In the genomic region with DNA sequence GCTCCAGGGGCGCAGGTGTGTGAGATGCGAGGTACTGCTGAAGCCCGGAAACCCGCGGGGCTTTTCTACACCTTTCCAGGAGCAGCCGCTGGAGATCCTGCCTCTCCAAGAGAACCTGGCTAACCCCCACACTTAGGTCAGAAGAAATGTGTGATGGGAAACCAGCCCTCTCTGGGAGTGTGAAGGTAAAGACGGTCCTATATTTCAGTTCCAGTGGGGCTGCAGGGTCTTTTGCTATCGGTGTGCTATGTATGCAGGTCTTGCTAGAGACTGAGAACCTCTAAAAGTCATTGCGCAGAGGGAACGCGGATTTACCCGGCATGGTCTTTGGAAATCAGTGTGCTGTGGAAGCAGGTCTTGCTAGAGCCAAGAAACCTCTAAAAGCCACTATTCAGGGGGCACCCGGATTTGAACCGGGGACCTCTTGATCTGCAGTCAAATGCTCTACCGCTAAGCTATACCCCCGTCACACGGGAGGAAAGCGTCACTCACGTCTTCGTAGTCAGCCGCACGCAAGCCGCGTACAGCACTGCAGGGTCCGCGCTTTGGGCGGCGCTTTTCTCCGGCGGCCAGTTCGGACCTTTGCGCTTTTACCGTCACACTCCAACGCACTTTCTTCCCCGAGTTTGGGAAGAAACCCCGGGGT, we compare ENCODE assay signal across 8 cellular contexts. TPM values are rescaled to one million over a fixed set of nuclear protein-coding genes. Genes with fewer than 3 reads are reported as not detected.
DNase-seq lines count a peak whose midpoint lies in the region; ATAC-seq and TF ChIP-seq lines count a peak whose summit lies in the region.

No MANE protein-coding gene starts in this region.

- H3K27ac Mint-ChIP-seq in activated naive CD8-positive, alpha-beta T cell treated with anti-CD3 and anti-CD28 coated beads, Interleukin-2, amount 10 ng/mL, durations not matched to agents 7 days and 5 days: no peak overlapping the region
- H3K27ac Mint-ChIP-seq in progenitor cell of endocrine pancreas: peak overlapping the region; percentile 59

- no peak for TF ChIP-seq POLR2A in vagina (IDR thresholded peaks at IDR 0.05)

- H3K4me1 ChIP-seq in vagina: peaks cover 5% of the 10 kb centered on the region

- H3K27me3 Mint-ChIP-seq in activated naive CD8-positive, alpha-beta T cell treated with anti-CD3 and anti-CD28 coated beads, Interleukin-2, amount 10 ng/mL, durations not matched to agents 7 days and 5 days: peaks cover 31% of the 10 kb centered on the region
- peaks cover 22% of the 10 kb centered on the region for H3K27me3 Mint-ChIP-seq in progenitor cell of endocrine pancreas

- H3K4me3 Mint-ChIP-seq in activated naive CD8-positive, alpha-beta T cell treated with anti-CD3 and anti-CD28 coated beads, Interleukin-2, amount 10 ng/mL, durations not matched to agents 7 days and 5 days: peak overlapping the region; percentile 41
- peak overlapping the region; percentile 71 for H3K4me3 Mint-ChIP-seq in progenitor cell of endocrine pancreas (ENCODE audit: low read depth)

- H3K4me3 ChIP-seq in vagina: peak overlapping the region; percentile 30 to 32

- no peaks in the 10 kb centered on the region for H3K36me3 ChIP-seq in vagina

- no peaks in the 10 kb centered on the region for H3K36me3 Mint-ChIP-seq in activated naive CD8-positive, alpha-beta T cell treated with anti-CD3 and anti-CD28 coated beads, Interleukin-2, amount 10 ng/mL, durations not matched to agents 7 days and 5 days
- no peaks in the 10 kb centered on the region for H3K36me3 Mint-ChIP-seq in progenitor cell of endocrine pancreas (ENCODE audit: insufficient read depth)

- no peak for DNase-seq in activated naive CD8-positive, alpha-beta T cell treated with anti-CD3 and anti-CD28 coated beads, Interleukin-2, amount 10 ng/mL, durations not matched to agents 7 days and 5 days
- peak; percentile 77 for DNase-seq in left ventricle myocardium superior
- peak; percentile 54 for DNase-seq in progenitor cell of endocrine pancreas (ENCODE audit: low spot score, unreplicated experiment)
- DNase-seq in vagina (ENCODE audit: extremely low spot score in 2 of 2): no peak
- DNase-seq in KG1 (lab: John Stamatoyannopoulos, UW): no peak
- no peak for DNase-seq in NCI-H1436 (lab: John Stamatoyannopoulos, UW)

- peaks cover 9% of the 10 kb centered on the region for H3K4me1 Mint-ChIP-seq in activated naive CD8-positive, alpha-beta T cell treated with anti-CD3 and anti-CD28 coated beads, Interleukin-2, amount 10 ng/mL, durations not matched to agents 7 days and 5 days
- peaks cover 8% of the 10 kb centered on the region for H3K4me1 Mint-ChIP-seq in progenitor cell of endocrine pancreas (ENCODE audit: low read depth)

- intact Hi-C loops in left ventricle myocardium superior (cut with micrococcal nuclease): no loop called here
- intact Hi-C loops in vagina (cut with DNase I): no loop called here

- H3K27ac ChIP-seq in vagina: no peak overlapping the region

- no peaks in the 10 kb centered on the region for H3K9me3 ChIP-seq in vagina

- H3K27me3 ChIP-seq in vagina: no peaks in the 10 kb centered on the region

- peaks cover 5% of the 10 kb centered on the region for H3K9me3 Mint-ChIP-seq in activated naive CD8-positive, alpha-beta T cell treated with anti-CD3 and anti-CD28 coated beads, Interleukin-2, amount 10 ng/mL, durations not matched to agents 7 days and 5 days
- H3K9me3 Mint-ChIP-seq in progenitor cell of endocrine pancreas (ENCODE audit: low read depth): peaks cover 3% of the 10 kb centered on the region

- TF ChIP-seq CTCF in progenitor cell of endocrine pancreas (IDR thresholded peaks at IDR 0.05; ENCODE audit: unreplicated experiment) (no peak), vagina (IDR thresholded peaks at IDR 0.05) (no peak)

- POLR2A ChIA-PET in activated naive CD8-positive, alpha-beta T cell treated with anti-CD3 and anti-CD28 coated beads, Interleukin-2, amount 10 ng/mL, durations not matched to agents 7 days and 5 days (lab: Charles Lee): no interaction called here

- ATAC-seq in HG02678 (IDR thresholded peaks at IDR 0.05; ENCODE audit: unreplicated experiment): peak; percentile 60
- ATAC-seq in activated naive CD8-positive, alpha-beta T cell treated with anti-CD3 and anti-CD28 coated beads, Interleukin-2, amount 10 ng/mL, durations not matched to agents 7 days and 5 days (ENCODE audit: low read depth): peak; percentile 36
- ATAC-seq in left ventricle myocardium superior: peak; percentile 94
- ATAC-seq in HG03432 (IDR thresholded peaks at IDR 0.05; ENCODE audit: unreplicated experiment): no peak

RNA-seq across cellular contexts. Expression of gene ZNF777, which starts 46.0 kb away (rescaled TPM):
- total RNA-seq in activated naive CD8-positive, alpha-beta T cell treated with anti-CD3 and anti-CD28 coated beads, Interleukin-2, amount 10 ng/mL, durations not matched to agents 7 days and 5 days: 10 to 100 TPM; 14.1 to 14.9 TPM
- total RNA-seq in left ventricle myocardium superior (8.4 TPM), progenitor cell of endocrine pancreas (19.0 and 20.3 TPM in 2 replicates), vagina (13.5 TPM)

Comparison
In these comparisons a context has a peak if more than half of its experiments do, and no peak if none do; other contexts are left out.
1. DNase-seq: peak in left ventricle myocardium superior (single experiment) and progenitor cell of endocrine pancreas (single experiment); none in activated naive CD8-positive, alpha-beta T cell treated with anti-CD3 and anti-CD28 coated beads, Interleukin-2, amount 10 ng/mL, durations not matched to agents 7 days and 5 days (single experiment), vagina (0 of 2), KG1 (single experiment) and NCI-H1436 (single experiment).